ENCODE assay signal across 9 cellular contexts in genomic region chr5:89893546-89893945, GRCh38.
"Had no signal": no experiment of that assay in that cellular context is flagged by ENCODE, and none has a peak within 500 bp of the region (broad histone marks: within the 10 kb centered on the region; RNA-seq: fewer than 3 reads in every experiment).

No MANE protein-coding gene starts in this region.

- ATAC-seq: HepG2 had no signal

- H2AFZ ChIP-seq: GM23248 had no signal

- H3K9ac ChIP-seq: GM23248, KMS-11 had no signal

- H3K4me1 ChIP-seq: HAP-1 had no signal

- H3K4me3 ChIP-seq: GM23248, HAP-1 had no signal

- H3K4me2 ChIP-seq: KMS-11 had no signal

- H3K27ac ChIP-seq: GM23248, HL-60, KMS-11 had no signal

- H3K36me3 ChIP-seq: HAP-1 had no signal

- DNase-seq: GM23248, GOT3, H7, HFFc6, KBM-7 had no signal

- H3K9me3 ChIP-seq: HAP-1 had no signal
